1 cellular context compared by ENCODE assay signal in the genomic region with DNA sequence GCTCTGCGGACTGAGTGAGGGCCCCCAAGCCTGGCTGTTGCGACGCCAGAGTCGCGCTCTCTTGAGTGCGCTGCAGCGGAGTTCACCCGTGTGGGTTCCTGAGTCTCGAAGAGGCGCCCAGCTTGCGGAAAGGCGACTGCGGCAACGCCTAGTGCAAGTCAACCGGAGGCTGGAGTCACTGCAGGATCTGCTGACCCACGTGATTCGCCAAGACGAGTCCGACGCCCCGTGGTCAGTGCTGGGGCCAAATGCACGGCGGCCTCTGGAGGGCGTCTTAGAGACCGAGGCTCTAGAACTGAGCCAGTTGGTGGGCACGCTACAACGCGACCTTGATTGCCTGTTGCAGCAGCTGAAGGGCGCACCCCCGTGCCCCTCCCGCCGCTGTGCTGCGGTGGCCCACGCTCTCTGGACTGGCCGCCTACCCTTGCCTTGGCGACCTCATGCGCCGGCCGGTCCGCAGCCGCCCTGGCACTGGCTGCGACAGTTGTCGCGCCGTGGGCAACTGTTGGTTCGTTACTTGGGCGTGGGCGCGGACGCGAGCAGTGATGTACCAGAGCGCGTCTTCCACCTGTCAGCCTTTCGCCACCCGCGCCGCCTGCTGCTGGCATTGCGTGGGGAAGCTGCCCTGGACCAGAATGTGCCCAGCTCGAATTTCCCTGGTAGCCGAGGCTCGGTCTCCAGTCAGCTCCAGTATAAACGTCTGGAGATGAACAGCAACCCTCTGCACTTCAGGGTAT.
A peak's percentile ranks its signal among the peaks of the same experiment; 100 is the strongest.
TF ChIP-seq lines count a peak whose summit lies in the region.

No MANE protein-coding gene starts in this region.

TF ChIP-seq in HepG2, 621 proteins besides CTCF, POLR2A, EP300 and RAD21:
- TF ChIP-seq, protein P1, sequence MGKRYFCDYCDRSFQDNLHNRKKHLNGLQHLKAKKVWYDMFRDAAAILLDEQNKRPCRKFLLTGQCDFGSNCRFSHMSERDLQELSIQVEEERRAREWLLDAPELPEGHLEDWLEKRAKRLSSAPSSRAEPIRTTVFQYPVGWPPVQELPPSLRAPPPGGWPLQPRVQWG (CRISPR knock-in tag; IDR thresholded peaks at IDR 0.05; ENCODE audit: borderline replicate concordance, low read depth) = no peak
- TF ChIP-seq AGO2 (optimal IDR thresholded peaks at IDR 0.05; ENCODE audit: low read depth, low read length) = peak; percentile 22
